In genomic region chr7:129163875-129164544, GRCh38 we compare ENCODE assay signal across 8 cellular contexts. TPM values are rescaled to one million over a fixed set of nuclear protein-coding genes. Genes with fewer than 3 reads are reported as not detected.
DNase-seq lines count a peak whose midpoint lies in the region; ATAC-seq and TF ChIP-seq lines count a peak whose summit lies in the region.

No MANE protein-coding gene starts in this region.

- 58% methylated on average over 11 of the region's 11 CpGs for WGBS in right cardiac atrium

- CTCF ChIA-PET in MCF 10A (lab: Yijun Ruan, JAX) = interaction anchor here (0.5 to 8.0 kb wide), 48 partner anchors 8 to 1335 kb away, joined by 3 to 72 read pairs (median 4); partner anchors contain the start of genes SMO and TSPAN33

- H3K36me3 Mint-ChIP-seq in MCF 10A (ENCODE audit: insufficient read depth, unreplicated experiment) = no peaks in the 10 kb centered on the region

- no peak overlapping the region for H3K4me3 Mint-ChIP-seq in MCF 10A (ENCODE audit: unreplicated experiment)

- no peak overlapping the region for H3K27ac Mint-ChIP-seq in MCF 10A (ENCODE audit: low read depth, unreplicated experiment)

- no TSS peak for BruUV-seq in MCF 10A (replicated peaks; lab: Mats Ljungman, UMichigan)

- no peaks in the 10 kb centered on the region for H3K4me1 ChIP-seq in right cardiac atrium (ENCODE audit: control insufficient read depth, insufficient read depth, low read length)

- no peaks in the 10 kb centered on the region for H3K9me3 ChIP-seq in right cardiac atrium (ENCODE audit: control insufficient read depth, low read length)

- ATAC-seq in right cardiac atrium = no peak

- TF ChIP-seq CTCF in AG09309 (IDR thresholded peaks at IDR 0.05; ENCODE audit: control insufficient read depth, insufficient read depth, low read depth, low read length, missing control alignments) (peak; percentile 74), GM12864 (IDR thresholded peaks at IDR 0.05; ENCODE audit: low read depth, low read length, missing control alignments) (peak; percentile 63), MCF 10A (IDR thresholded peaks at IDR 0.05; ENCODE audit: unreplicated experiment) (peak; percentile 62)

- no peak overlapping the region for H3K27ac ChIP-seq in right cardiac atrium (ENCODE audit: low read length)

- no peaks in the 10 kb centered on the region for H3K9me3 Mint-ChIP-seq in MCF 10A (ENCODE audit: unreplicated experiment)

- POLR2A ChIA-PET in MCF 10A (lab: Yijun Ruan, JAX) = interaction anchor here (0.6 to 1.0 kb wide), 4 partner anchors 47 to 307 kb away, joined by 3 read pairs; no protein-coding TSS in a partner anchor

- H3K27me3 Mint-ChIP-seq in MCF 10A (ENCODE audit: insufficient read depth, unreplicated experiment) = no peaks in the 10 kb centered on the region

- no peak overlapping the region for H3K4me3 ChIP-seq in AG09309 (ENCODE audit: control insufficient read depth, low read depth, low read length)
- H3K4me3 ChIP-seq in GM12864 (ENCODE audit: low read depth, low read length) = no peak overlapping the region
- no peak overlapping the region for H3K4me3 ChIP-seq in right cardiac atrium (ENCODE audit: low read length)

- intact Hi-C loops in MCF 10A (cut with micrococcal nuclease) (loop anchor here (1.0 kb wide), 1 partner anchor 46 kb away; no protein-coding TSS in a partner anchor), right cardiac atrium (cut with DNase I) (loop anchor here in 1 of 4 donors (1.0 kb wide), 1 partner anchor 46 kb away; no protein-coding TSS in a partner anchor)

- no peaks in the 10 kb centered on the region for H3K4me1 Mint-ChIP-seq in MCF 10A (ENCODE audit: insufficient read depth, unreplicated experiment)

- H3K27me3 ChIP-seq in right cardiac atrium (ENCODE audit: control insufficient read depth, insufficient read depth) = no peaks in the 10 kb centered on the region

- peak; percentile 40 for DNase-seq in AG09309 (ENCODE audit: low read depth)
- DNase-seq in GM12864 (ENCODE audit: low read depth) = peak; percentile 48
- peak; percentile 74 for DNase-seq in NCI-H2227 (lab: John Stamatoyannopoulos, UW; ENCODE audit: unreplicated experiment)
- peak; percentile 44 for DNase-seq in MCF 10A (ENCODE audit: unreplicated experiment)
- peak; percentile 73 to 80 for DNase-seq in lung microvascular endothelial cell (ENCODE audit: low read depth in 2 of 2)
- no peak for DNase-seq in UCSD-AML1 (lab: John Stamatoyannopoulos, UW; ENCODE audit: unreplicated experiment)
- DNase-seq in NCI-H524 treated with DMSO at 0.1 percent for 48 hours (lab: John Stamatoyannopoulos, UW) = no peak
- DNase-seq in right cardiac atrium = no peak

RNA-seq across cellular contexts. Expression of gene TSPAN33, which starts 19.5 kb away (rescaled TPM):
- total RNA-seq in MCF 10A (2022) = 1.7 TPM in 2 replicates
- under 0.01 and 0.44 TPM in 2 replicates for total RNA-seq in lung microvascular endothelial cell
- 10 to 100 TPM; 12.8 to 17.8 (median 13.2) TPM for total RNA-seq in right cardiac atrium
- 7.4 TPM for polyA plus RNA-seq in right cardiac atrium

RNA-seq across cellular contexts. Expression of gene SMO, which starts 24.4 kb away (rescaled TPM):
- total RNA-seq in MCF 10A (2022) = not detected in 2 replicates
- total RNA-seq in lung microvascular endothelial cell = 3.1 and 3.4 TPM in 2 replicates
- 10 to 100 TPM in 2 of 4 donors, 1 to 10 TPM in 2; 8.3 to 12.6 (median 9.6) TPM for total RNA-seq in right cardiac atrium
- 4.9 TPM for polyA plus RNA-seq in right cardiac atrium

Comparison
In these comparisons a context has a peak if more than half of its experiments do, and no peak if none do; other contexts are left out.
1. DNase-seq: peak in AG09309 (single experiment), GM12864 (single experiment), NCI-H2227 (single experiment), MCF 10A (single experiment) and lung microvascular endothelial cell (2 of 2); none in UCSD-AML1 (single experiment), NCI-H524 treated with DMSO at 0.1 percent for 48 hours (single experiment) and right cardiac atrium (0 of 3).
2. Peak in every context shown above with its lines, with median percentiles within 50 percentile points of each other: CTCF ChIP-seq.